ENCODE assay signal across 1 cellular context in the genomic region with DNA sequence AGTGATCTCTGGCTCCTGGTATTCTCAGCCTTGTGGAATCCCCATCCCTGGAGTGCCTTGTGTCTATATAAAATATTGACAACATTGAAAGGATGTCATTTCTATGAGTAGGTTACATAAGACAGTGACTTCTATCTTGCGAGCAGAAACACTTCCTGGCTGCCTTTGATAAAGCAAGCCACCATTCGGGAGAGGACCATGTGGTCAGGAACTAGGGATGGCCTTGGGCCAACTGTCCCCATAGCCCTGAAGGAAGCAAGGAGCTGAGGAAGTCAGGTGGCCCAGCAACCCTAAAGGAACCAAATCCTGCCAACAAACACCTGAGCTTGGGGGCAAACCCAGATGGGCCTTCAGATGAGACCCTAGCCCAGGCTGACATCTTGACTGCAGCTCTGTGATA.
TF ChIP-seq lines count a peak whose summit lies in the region.

No MANE protein-coding gene starts in this region.

TF ChIP-seq in H1, 55 proteins besides CTCF, POLR2A, EP300 and RAD21 (continued from another document):
- TF ChIP-seq, protein P1, sequence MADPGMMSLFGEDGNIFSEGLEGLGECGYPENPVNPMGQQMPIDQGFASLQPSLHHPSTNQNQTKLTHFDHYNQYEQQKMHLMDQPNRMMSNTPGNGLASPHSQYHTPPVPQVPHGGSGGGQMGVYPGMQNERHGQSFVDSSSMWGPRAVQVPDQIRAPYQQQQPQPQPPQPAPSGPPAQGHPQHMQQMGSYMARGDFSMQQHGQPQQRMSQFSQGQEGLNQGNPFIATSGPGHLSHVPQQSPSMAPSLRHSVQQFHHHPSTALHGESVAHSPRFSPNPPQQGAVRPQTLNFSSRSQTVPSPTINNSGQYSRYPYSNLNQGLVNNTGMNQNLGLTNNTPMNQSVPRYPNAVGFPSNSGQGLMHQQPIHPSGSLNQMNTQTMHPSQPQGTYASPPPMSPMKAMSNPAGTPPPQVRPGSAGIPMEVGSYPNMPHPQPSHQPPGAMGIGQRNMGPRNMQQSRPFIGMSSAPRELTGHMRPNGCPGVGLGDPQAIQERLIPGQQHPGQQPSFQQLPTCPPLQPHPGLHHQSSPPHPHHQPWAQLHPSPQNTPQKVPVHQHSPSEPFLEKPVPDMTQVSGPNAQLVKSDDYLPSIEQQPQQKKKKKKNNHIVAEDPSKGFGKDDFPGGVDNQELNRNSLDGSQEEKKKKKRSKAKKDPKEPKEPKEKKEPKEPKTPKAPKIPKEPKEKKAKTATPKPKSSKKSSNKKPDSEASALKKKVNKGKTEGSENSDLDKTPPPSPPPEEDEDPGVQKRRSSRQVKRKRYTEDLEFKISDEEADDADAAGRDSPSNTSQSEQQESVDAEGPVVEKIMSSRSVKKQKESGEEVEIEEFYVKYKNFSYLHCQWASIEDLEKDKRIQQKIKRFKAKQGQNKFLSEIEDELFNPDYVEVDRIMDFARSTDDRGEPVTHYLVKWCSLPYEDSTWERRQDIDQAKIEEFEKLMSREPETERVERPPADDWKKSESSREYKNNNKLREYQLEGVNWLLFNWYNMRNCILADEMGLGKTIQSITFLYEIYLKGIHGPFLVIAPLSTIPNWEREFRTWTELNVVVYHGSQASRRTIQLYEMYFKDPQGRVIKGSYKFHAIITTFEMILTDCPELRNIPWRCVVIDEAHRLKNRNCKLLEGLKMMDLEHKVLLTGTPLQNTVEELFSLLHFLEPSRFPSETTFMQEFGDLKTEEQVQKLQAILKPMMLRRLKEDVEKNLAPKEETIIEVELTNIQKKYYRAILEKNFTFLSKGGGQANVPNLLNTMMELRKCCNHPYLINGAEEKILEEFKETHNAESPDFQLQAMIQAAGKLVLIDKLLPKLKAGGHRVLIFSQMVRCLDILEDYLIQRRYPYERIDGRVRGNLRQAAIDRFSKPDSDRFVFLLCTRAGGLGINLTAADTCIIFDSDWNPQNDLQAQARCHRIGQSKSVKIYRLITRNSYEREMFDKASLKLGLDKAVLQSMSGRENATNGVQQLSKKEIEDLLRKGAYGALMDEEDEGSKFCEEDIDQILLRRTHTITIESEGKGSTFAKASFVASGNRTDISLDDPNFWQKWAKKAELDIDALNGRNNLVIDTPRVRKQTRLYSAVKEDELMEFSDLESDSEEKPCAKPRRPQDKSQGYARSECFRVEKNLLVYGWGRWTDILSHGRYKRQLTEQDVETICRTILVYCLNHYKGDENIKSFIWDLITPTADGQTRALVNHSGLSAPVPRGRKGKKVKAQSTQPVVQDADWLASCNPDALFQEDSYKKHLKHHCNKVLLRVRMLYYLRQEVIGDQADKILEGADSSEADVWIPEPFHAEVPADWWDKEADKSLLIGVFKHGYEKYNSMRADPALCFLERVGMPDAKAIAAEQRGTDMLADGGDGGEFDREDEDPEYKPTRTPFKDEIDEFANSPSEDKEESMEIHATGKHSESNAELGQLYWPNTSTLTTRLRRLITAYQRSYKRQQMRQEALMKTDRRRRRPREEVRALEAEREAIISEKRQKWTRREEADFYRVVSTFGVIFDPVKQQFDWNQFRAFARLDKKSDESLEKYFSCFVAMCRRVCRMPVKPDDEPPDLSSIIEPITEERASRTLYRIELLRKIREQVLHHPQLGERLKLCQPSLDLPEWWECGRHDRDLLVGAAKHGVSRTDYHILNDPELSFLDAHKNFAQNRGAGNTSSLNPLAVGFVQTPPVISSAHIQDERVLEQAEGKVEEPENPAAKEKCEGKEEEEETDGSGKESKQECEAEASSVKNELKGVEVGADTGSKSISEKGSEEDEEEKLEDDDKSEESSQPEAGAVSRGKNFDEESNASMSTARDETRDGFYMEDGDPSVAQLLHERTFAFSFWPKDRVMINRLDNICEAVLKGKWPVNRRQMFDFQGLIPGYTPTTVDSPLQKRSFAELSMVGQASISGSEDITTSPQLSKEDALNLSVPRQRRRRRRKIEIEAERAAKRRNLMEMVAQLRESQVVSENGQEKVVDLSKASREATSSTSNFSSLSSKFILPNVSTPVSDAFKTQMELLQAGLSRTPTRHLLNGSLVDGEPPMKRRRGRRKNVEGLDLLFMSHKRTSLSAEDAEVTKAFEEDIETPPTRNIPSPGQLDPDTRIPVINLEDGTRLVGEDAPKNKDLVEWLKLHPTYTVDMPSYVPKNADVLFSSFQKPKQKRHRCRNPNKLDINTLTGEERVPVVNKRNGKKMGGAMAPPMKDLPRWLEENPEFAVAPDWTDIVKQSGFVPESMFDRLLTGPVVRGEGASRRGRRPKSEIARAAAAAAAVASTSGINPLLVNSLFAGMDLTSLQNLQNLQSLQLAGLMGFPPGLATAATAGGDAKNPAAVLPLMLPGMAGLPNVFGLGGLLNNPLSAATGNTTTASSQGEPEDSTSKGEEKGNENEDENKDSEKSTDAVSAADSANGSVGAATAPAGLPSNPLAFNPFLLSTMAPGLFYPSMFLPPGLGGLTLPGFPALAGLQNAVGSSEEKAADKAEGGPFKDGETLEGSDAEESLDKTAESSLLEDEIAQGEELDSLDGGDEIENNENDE (IDR thresholded peaks at IDR 0.05; ENCODE audit: insufficient replicate concordance, low read length), result no peak
- TF ChIP-seq ZNF274 (IDR thresholded peaks at IDR 0.05; ENCODE audit: borderline replicate concordance, extremely low read depth, low read length) (no peak), HDAC6 (IDR thresholded peaks at IDR 0.05; ENCODE audit: low read depth, low read length) (no peak), JUN (IDR thresholded peaks at IDR 0.05; ENCODE audit: low read depth, low read length) (no peak), POLR2AphosphoS5 (IDR thresholded peaks at IDR 0.05; ENCODE audit: low read depth, low read length) (no peak), SUZ12 (IDR thresholded peaks at IDR 0.05; ENCODE audit: low read length) (no peak), CREB1 (IDR thresholded peaks at IDR 0.05) (no peak), RXRA (IDR thresholded peaks at IDR 0.05; ENCODE audit: insufficient read depth, low read depth, low read length) (no peak)
- TF ChIP-seq, protein P2, sequence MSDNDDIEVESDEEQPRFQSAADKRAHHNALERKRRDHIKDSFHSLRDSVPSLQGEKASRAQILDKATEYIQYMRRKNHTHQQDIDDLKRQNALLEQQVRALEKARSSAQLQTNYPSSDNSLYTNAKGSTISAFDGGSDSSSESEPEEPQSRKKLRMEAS (IDR thresholded peaks at IDR 0.05), result no peak
